28 cellular contexts compared by ENCODE assay signal in the genomic region with DNA sequence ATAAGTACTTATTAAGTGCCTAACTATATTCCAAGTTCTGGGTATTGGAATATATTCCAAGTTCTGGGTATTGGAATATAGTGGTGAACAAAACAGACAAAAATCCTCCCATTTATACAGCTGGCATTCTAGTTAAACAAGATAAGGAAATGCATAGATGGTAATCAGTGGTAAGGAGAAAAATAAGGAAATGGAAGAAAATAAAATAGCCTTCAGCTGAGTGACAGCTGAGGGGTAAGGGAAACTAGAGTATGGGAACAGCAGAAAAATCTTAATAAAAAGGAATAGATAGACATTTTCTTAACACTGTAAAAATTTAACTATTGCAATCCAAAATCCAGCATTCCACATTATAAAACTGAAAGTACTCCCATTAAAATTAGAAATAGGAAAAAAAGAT. TPM values are rescaled to one million over a fixed set of nuclear protein-coding genes. Genes with fewer than 3 reads are reported as not detected.
"Had no signal": no experiment of that assay in that cellular context is flagged by ENCODE, and none has a peak within 500 bp of the region (broad histone marks: within the 10 kb centered on the region; RNA-seq: fewer than 3 reads in every experiment).

No MANE protein-coding gene starts in this region.

- H3K27me3 ChIP-seq: ovary, right atrium auricular region, sigmoid colon, stomach, transverse colon had no signal

- H3K27ac ChIP-seq: heart left ventricle, ovary, right atrium auricular region, sigmoid colon, stomach, thoracic aorta, transverse colon had no signal

- DNase-seq: cortex of kidney; dorsolateral prefrontal cortex; effector memory CD4-positive, alpha-beta T cell; heart left ventricle; hippocampal formation; natural killer cell; ovary; sigmoid colon; stimulated activated CD4-positive, alpha-beta T cell treated with anti-CD3 and anti-CD28 coated beads, Interleukin-12 subunit alpha, Interleukin-12 subunit beta, amount 100 ng/mL, for 4 hours; stimulated activated naive CD4-positive, alpha-beta T cell; stomach; substantia nigra; transverse colon had no signal

- H3K36me3 ChIP-seq: heart left ventricle, ovary, right atrium auricular region, sigmoid colon, stomach, thoracic aorta, transverse colon had no signal

- H3K4me3 ChIP-seq: dorsolateral prefrontal cortex, heart left ventricle, ovary, right atrium auricular region, sigmoid colon, skin epidermis, stomach, thoracic aorta, transverse colon had no signal

- ATAC-seq: esophagus mucosa, heart left ventricle, left lobe of liver, natural killer cell had no signal

- H3K4me1 ChIP-seq: heart left ventricle, right atrium auricular region, sigmoid colon, stomach had no signal

- H3K9me3 ChIP-seq: ovary, sigmoid colon, thoracic aorta had no signal

RNA-seq across cellular contexts. Expression of gene WFDC10A, which starts 17.2 kb away (rescaled TPM):
- total RNA-seq: esophagus mucosa, fibroblast of lung, frontal cortex, glomerular endothelial cell, heart left ventricle, kidney epithelial cell, left lobe of liver, lower leg skin, mucosa of gallbladder, myocyte, natural killer cell, neural crest cell, ovary, posterior vena cava, right atrium auricular region, sigmoid colon, stomach, thoracic aorta, transverse colon, urinary bladder had no signal
- polyA plus RNA-seq: fibroblast of lung, heart left ventricle, ovary, sigmoid colon, stomach, urinary bladder had no signal

RNA-seq across cellular contexts. Expression of gene WFDC9, which starts 18.8 kb away (rescaled TPM):
- total RNA-seq: esophagus mucosa, fibroblast of lung, frontal cortex, glomerular endothelial cell, heart left ventricle, kidney epithelial cell, left lobe of liver, lower leg skin, mucosa of gallbladder, myocyte, natural killer cell, neural crest cell, ovary, posterior vena cava, right atrium auricular region, sigmoid colon, stomach, thoracic aorta, transverse colon, urinary bladder had no signal
- polyA plus RNA-seq: fibroblast of lung, heart left ventricle, ovary, sigmoid colon, stomach, urinary bladder had no signal

RNA-seq across cellular contexts. Expression of gene WFDC8, which starts 33.2 kb away (rescaled TPM):
- total RNA-seq: dorsolateral prefrontal cortex, esophagus mucosa, fibroblast of lung, frontal cortex, glomerular endothelial cell, heart left ventricle, kidney epithelial cell, left lobe of liver, lower leg skin, mucosa of gallbladder, myocyte, natural killer cell, neural crest cell, posterior vena cava, right atrium auricular region, sigmoid colon, stomach, thoracic aorta, transverse colon, urinary bladder had no signal
- polyA plus RNA-seq: fibroblast of lung, heart left ventricle, ovary, sigmoid colon, stomach, urinary bladder had no signal

RNA-seq across cellular contexts. Expression of gene WFDC11, which starts 57.7 kb away (rescaled TPM):
- total RNA-seq: esophagus mucosa, fibroblast of lung, frontal cortex, glomerular endothelial cell, heart left ventricle, kidney epithelial cell, left lobe of liver, lower leg skin, mucosa of gallbladder, myocyte, natural killer cell, neural crest cell, ovary, posterior vena cava, right atrium auricular region, sigmoid colon, stomach, thoracic aorta, transverse colon, urinary bladder had no signal
- polyA plus RNA-seq: fibroblast of lung, heart left ventricle, ovary, sigmoid colon, stomach, urinary bladder had no signal
